Comparison of ENCODE assay signal across 28 cellular contexts in the genomic region with DNA sequence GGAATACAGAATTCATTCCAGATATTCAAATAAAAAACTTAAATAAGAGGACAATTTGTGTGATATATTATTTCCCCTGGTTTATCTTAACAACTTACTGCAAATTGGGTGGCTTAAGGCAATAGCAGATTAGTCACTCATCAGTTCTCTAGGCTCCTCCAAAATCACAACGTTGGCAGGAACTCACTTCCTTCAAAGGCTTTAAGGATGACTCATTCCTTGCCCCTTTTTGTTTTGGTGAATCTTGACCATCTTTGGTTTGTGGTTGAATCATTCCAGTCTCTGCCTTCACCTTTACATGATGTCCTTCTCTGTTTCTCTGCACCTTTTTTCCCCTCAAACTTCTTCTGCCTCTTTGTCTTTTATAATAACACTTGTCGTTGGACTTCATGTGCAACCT. TPM values are rescaled to one million over a fixed set of nuclear protein-coding genes. Genes with fewer than 3 reads are reported as not detected.
"Had no signal": no experiment of that assay in that cellular context is flagged by ENCODE, and none has a peak within 500 bp of the region (broad histone marks: within the 10 kb centered on the region; RNA-seq: fewer than 3 reads in every experiment).

No MANE protein-coding gene starts in this region.

- DNase-seq: activated B cell treated with CpG ODN at 0.5 μM for 24 hours; activated CD4-positive, alpha-beta memory T cell treated with anti-CD3 and anti-CD28 coated beads for 36 hours; activated CD4-positive, alpha-beta T cell treated with anti-CD3 and anti-CD28 coated beads for 1 hour; activated CD4-positive, alpha-beta T cell treated with anti-CD3 and anti-CD28 coated beads, Interleukin-2, amount 10 ng/mL, durations not matched to agents 7 days and 5 days; activated CD8-positive, alpha-beta memory T cell treated with anti-CD3 and anti-CD28 coated beads for 24 hours; activated effector memory CD4-positive, alpha-beta T cell treated with anti-CD3 and anti-CD28 coated beads, Interleukin-2, amount 50 U/mL, for 16 hours; activated naive CD4-positive, alpha-beta T cell treated with Interleukin-2 at 50 U/mL for 16 hours; activated naive CD8-positive, alpha-beta T cell treated with anti-CD3 and anti-CD28 coated beads, Interleukin-2, amount 50 U/mL, for 24 hours; activated T-cell treated with anti-CD3 and anti-CD28 coated beads, Interleukin-2, amount 50 U/mL, for 4 hours; amygdala; KBM-7; NCI-H1105; NCI-H1436; NCI-H1694 treated with DMSO at 0.1 percent for 48 hours; NCI-H2029 treated with DMSO at 0.1 percent for 48 hours; NCI-H510A treated with DMSO at 0.1 percent for 48 hours; NCI-H69; NK-92 treated with Interleukin-12 subunit alpha and Interleukin-12 subunit beta, amount 100 ng/mL, for 24 hours; PC-3; SHP77 treated with DMSO at 0.1 percent for 48 hours; T-helper 17 cell; T1000 had no signal

RNA-seq across cellular contexts. Expression of gene OR10AG1, which starts 3.4 kb away (rescaled TPM):
- total RNA-seq: activated B cell treated with CpG ODN at 0.5 μM for 24 hours; activated CD4-positive, alpha-beta memory T cell treated with anti-CD3 and anti-CD28 coated beads for 36 hours; activated CD4-positive, alpha-beta T cell treated with anti-CD3 and anti-CD28 coated beads, Interleukin-2, amount 10 ng/mL, durations not matched to agents 7 days and 5 days; activated naive CD4-positive, alpha-beta T cell treated with anti-CD3 and anti-CD28 coated beads, Interleukin-2, amount 50 U/mL, for 72 hours; activated T-cell treated with anti-CD3 and anti-CD28 coated beads, Interleukin-2, amount 50 U/mL, for 4 hours; astrocyte; cardiac muscle cell; LHCN-M2; MCF 10A; PC-3; SK-MEL-5; T-helper 17 cell had no signal

RNA-seq across cellular contexts. Expression of gene OR5F1, which starts 28.0 kb away (rescaled TPM):
- total RNA-seq: activated B cell treated with CpG ODN at 0.5 μM for 24 hours; activated CD4-positive, alpha-beta memory T cell treated with anti-CD3 and anti-CD28 coated beads for 36 hours; activated CD4-positive, alpha-beta T cell treated with anti-CD3 and anti-CD28 coated beads, Interleukin-2, amount 10 ng/mL, durations not matched to agents 7 days and 5 days; activated naive CD4-positive, alpha-beta T cell treated with anti-CD3 and anti-CD28 coated beads, Interleukin-2, amount 50 U/mL, for 72 hours; activated T-cell treated with anti-CD3 and anti-CD28 coated beads, Interleukin-2, amount 50 U/mL, for 4 hours; astrocyte; cardiac muscle cell; LHCN-M2; MCF 10A; PC-3; SK-MEL-5; T-helper 17 cell had no signal

RNA-seq across cellular contexts. Expression of gene OR5I1, which starts 30.2 kb away (rescaled TPM):
- total RNA-seq: activated B cell treated with CpG ODN at 0.5 μM for 24 hours; activated CD4-positive, alpha-beta memory T cell treated with anti-CD3 and anti-CD28 coated beads for 36 hours; activated CD4-positive, alpha-beta T cell treated with anti-CD3 and anti-CD28 coated beads, Interleukin-2, amount 10 ng/mL, durations not matched to agents 7 days and 5 days; activated naive CD4-positive, alpha-beta T cell treated with anti-CD3 and anti-CD28 coated beads, Interleukin-2, amount 50 U/mL, for 72 hours; activated T-cell treated with anti-CD3 and anti-CD28 coated beads, Interleukin-2, amount 50 U/mL, for 4 hours; astrocyte; cardiac muscle cell; LHCN-M2; MCF 10A; PC-3; SK-MEL-5; T-helper 17 cell had no signal

RNA-seq across cellular contexts. Expression of gene OR5W2, which starts 52.0 kb away (rescaled TPM):
- total RNA-seq: activated B cell treated with CpG ODN at 0.5 μM for 24 hours; activated CD4-positive, alpha-beta memory T cell treated with anti-CD3 and anti-CD28 coated beads for 36 hours; activated CD4-positive, alpha-beta T cell treated with anti-CD3 and anti-CD28 coated beads, Interleukin-2, amount 10 ng/mL, durations not matched to agents 7 days and 5 days; activated naive CD4-positive, alpha-beta T cell treated with anti-CD3 and anti-CD28 coated beads, Interleukin-2, amount 50 U/mL, for 72 hours; activated T-cell treated with anti-CD3 and anti-CD28 coated beads, Interleukin-2, amount 50 U/mL, for 4 hours; astrocyte; cardiac muscle cell; LHCN-M2; MCF 10A; PC-3; SK-MEL-5; T-helper 17 cell had no signal
